15 cellular contexts compared by ENCODE assay signal in genomic region chr6:5478380-5478779, GRCh38.
DNase-seq lines count a peak whose midpoint lies in the region; ATAC-seq and TF ChIP-seq lines count a peak whose summit lies in the region.
"Had no signal": no experiment of that assay in that cellular context is flagged by ENCODE, and none has a peak within 500 bp of the region (broad histone marks: within the 10 kb centered on the region; RNA-seq: fewer than 3 reads in every experiment).

No MANE protein-coding gene starts in this region.

- H3K4me2 ChIP-seq in trophoblast cell (ENCODE audit: low read length): no peak overlapping the region
- H3K4me2 ChIP-seq: BLaER1 treated with 17β-estradiol and CSF1 and Interleukin-3, amounts not matched to agents 10 nM and 100 nM had no signal

- H3K23ac ChIP-seq in trophoblast cell (ENCODE audit: low read length): no peak overlapping the region

- no peaks in the 10 kb centered on the region for H3K79me1 ChIP-seq in trophoblast cell (ENCODE audit: low read length)

- no peak overlapping the region for H3K27ac ChIP-seq in trophoblast cell (ENCODE audit: low read depth, low read length)
- H3K27ac ChIP-seq in ovary: no peak overlapping the region
- H3K27ac ChIP-seq: BLaER1 treated with 17β-estradiol and CSF1 and Interleukin-3, amounts not matched to agents 10 nM and 100 nM; HL-60 had no signal

- H2BK5ac ChIP-seq in trophoblast cell (ENCODE audit: low read depth, low read length, poor library complexity): no peak overlapping the region

- H4K8ac ChIP-seq in trophoblast cell (ENCODE audit: low read depth, low read length): no peak overlapping the region

- H3K27me3 ChIP-seq in trophoblast cell (ENCODE audit: insufficient read depth, low read length): no peaks in the 10 kb centered on the region
- no peaks in the 10 kb centered on the region for H3K27me3 ChIP-seq in ovary
- H3K27me3 ChIP-seq: BLaER1 treated with 17β-estradiol and CSF1 and Interleukin-3, amounts not matched to agents 10 nM and 100 nM had no signal

- H3K4me1 ChIP-seq in trophoblast cell (ENCODE audit: control insufficient read depth in 1 of 2, insufficient read depth in 2 of 2, low read length in 2 of 2): no peaks in the 10 kb centered on the region
- H3K4me1 ChIP-seq in ovary (ENCODE audit: insufficient read depth): no peaks in the 10 kb centered on the region
- H3K4me1 ChIP-seq: BLaER1 treated with 17β-estradiol and CSF1 and Interleukin-3, amounts not matched to agents 10 nM and 100 nM had no signal

- TF ChIP-seq POLR2A in ovary (IDR thresholded peaks at IDR 0.05): no peak

- H3K9me3 ChIP-seq in trophoblast cell (ENCODE audit: insufficient read depth, low read depth, low read length) (no peaks in the 10 kb centered on the region), ovary (no peaks in the 10 kb centered on the region)
- H3K9me3 ChIP-seq: BLaER1 treated with 17β-estradiol and CSF1 and Interleukin-3, amounts not matched to agents 10 nM and 100 nM had no signal

- no CpG with 5 or more reads among the region's 6 CpGs for WGBS in trophoblast cell (ENCODE audit: extremely low coverage, insufficient coverage, insufficient read length)
- 94 to 99% (median 96%) methylated on average over 6 of the region's 6 CpGs for WGBS in ovary, 3 donors

- peak; percentile 42 for DNase-seq in Daoy (ENCODE audit: low read depth)
- DNase-seq in NCI-H446 treated with DMSO at 0.1 percent for 48 hours (lab: John Stamatoyannopoulos, UW): peak; percentile 11
- peak; percentile 51 for DNase-seq in NCI-H82 treated with DMSO at 0.1 percent for 48 hours (lab: John Stamatoyannopoulos, UW; ENCODE audit: unreplicated experiment)
- DNase-seq in trophoblast cell: no peak
- no peak for DNase-seq in ovary
- DNase-seq: ACHN; CD4-positive, CD25-positive, alpha-beta regulatory T cell; DMS153; DMS79 treated with DMSO at 0.1 percent for 48 hours; GDM1 had no signal

- intact Hi-C loops in ovary (cut with DNase I): no loop called here

- H2BK120ac ChIP-seq in trophoblast cell (ENCODE audit: insufficient read depth, low read length, poor library complexity): no peak overlapping the region

- no peak for TF ChIP-seq EP300 in ovary (IDR thresholded peaks at IDR 0.05)

- H3K9ac ChIP-seq in trophoblast cell (ENCODE audit: low read length): no peak overlapping the region
- H3K9ac ChIP-seq: BLaER1 treated with 17β-estradiol and CSF1 and Interleukin-3, amounts not matched to agents 10 nM and 100 nM had no signal

- H3K36me3 ChIP-seq in trophoblast cell (ENCODE audit: control insufficient read depth in 1 of 2, insufficient read depth in 2 of 2, low read length in 2 of 2) (no peaks in the 10 kb centered on the region), ovary (no peaks in the 10 kb centered on the region)
- H3K36me3 ChIP-seq: BLaER1 treated with 17β-estradiol and CSF1 and Interleukin-3, amounts not matched to agents 10 nM and 100 nM had no signal

- peak overlapping the region; percentile 37 for H3K4me3 ChIP-seq in trophoblast cell (ENCODE audit: low read depth, low read length)
- H3K4me3 ChIP-seq in ovary: no peak overlapping the region
- H3K4me3 ChIP-seq: BLaER1 treated with 17β-estradiol and CSF1 and Interleukin-3, amounts not matched to agents 10 nM and 100 nM had no signal

- no peak overlapping the region for H3K4ac ChIP-seq in trophoblast cell (ENCODE audit: low read depth, low read length)

- no peak overlapping the region for H4K91ac ChIP-seq in trophoblast cell (ENCODE audit: low read depth, low read length)

- H2BK12ac ChIP-seq in trophoblast cell (ENCODE audit: low read length): no peak overlapping the region

- TF ChIP-seq CTCF in ovary (IDR thresholded peaks at IDR 0.05): no peak

- no peak for ATAC-seq in GM18519 (IDR thresholded peaks at IDR 0.05; ENCODE audit: low FRiP score, unreplicated experiment)
- ATAC-seq in GM18511 (IDR thresholded peaks at IDR 0.05; ENCODE audit: unreplicated experiment): no peak
- ATAC-seq: HCT116 had no signal

- no peak overlapping the region for H2AK5ac ChIP-seq in trophoblast cell (ENCODE audit: low read length)

- H3K79me2 ChIP-seq in trophoblast cell (ENCODE audit: control insufficient read depth, insufficient read depth, low read length, poor library complexity): no peaks in the 10 kb centered on the region

- H3K18ac ChIP-seq in trophoblast cell (ENCODE audit: low read length): no peak overlapping the region

- no peak overlapping the region for H3K14ac ChIP-seq in trophoblast cell (ENCODE audit: low read length)

- no peak overlapping the region for H2AFZ ChIP-seq in trophoblast cell (ENCODE audit: insufficient read depth, low read length, poor library complexity)

- no peak overlapping the region for H4K12ac ChIP-seq in trophoblast cell (ENCODE audit: low read depth, low read length)

Comparison
In these comparisons a context has a peak if more than half of its experiments do, and no peak if none do; other contexts are left out.
1. DNase-seq: peak in Daoy (single experiment), NCI-H446 treated with DMSO at 0.1 percent for 48 hours (single experiment) and NCI-H82 treated with DMSO at 0.1 percent for 48 hours (single experiment); none in trophoblast cell (0 of 2) and ovary (0 of 5).